ENCODE assay signal across 12 cellular contexts in the genomic region with DNA sequence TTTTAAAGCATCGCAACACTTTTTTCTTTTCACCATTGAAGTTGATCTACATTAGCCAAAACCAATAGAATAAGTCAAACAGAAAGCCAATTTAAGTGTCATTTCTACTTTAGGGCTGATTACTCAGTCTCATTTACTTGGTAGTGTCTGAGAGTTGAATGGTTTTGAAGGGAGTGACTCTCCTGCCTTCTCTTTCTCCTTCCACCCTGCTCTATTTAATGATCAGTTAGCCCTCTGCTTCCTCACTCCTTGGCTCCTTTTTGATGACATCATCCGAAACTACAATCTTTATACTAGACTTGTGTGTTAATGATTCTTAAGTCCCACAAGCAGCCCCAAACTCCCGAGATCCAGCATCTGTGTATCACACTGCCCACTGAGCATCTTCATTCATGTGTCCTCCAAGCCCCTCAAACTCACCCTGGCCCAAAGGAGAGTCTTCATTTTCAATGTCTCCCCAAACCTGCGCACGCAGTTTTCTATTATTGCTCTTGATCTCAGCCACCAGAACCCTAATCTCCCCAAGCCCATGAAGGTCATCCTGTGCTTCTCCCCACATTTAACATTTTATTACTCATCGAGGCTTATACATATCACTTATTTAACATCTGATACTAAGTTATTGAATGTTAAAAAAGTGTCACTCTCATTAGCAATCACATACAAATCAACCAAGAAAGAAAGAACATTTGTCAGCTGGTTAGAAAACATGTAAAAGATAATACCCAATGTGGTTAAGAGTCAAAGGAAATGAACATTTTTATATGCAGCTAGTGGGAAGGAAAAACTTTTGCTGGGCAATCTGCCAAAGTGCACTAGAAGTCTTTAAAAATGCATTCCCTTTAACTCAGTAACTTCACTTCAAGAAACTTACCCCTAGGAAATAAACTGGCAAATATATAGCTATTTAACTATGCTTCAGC. TPM values are rescaled to one million over a fixed set of nuclear protein-coding genes. Genes with fewer than 3 reads are reported as not detected.
DNase-seq lines count a peak whose midpoint lies in the region; ATAC-seq and TF ChIP-seq lines count a peak whose summit lies in the region.
"Had no signal": no experiment of that assay in that cellular context is flagged by ENCODE, and none has a peak within 500 bp of the region (broad histone marks: within the 10 kb centered on the region; RNA-seq: fewer than 3 reads in every experiment).

No MANE protein-coding gene starts in this region.

- H3K4me3 Mint-ChIP-seq in osteocyte (ENCODE audit: unreplicated experiment): no peak overlapping the region
- H3K4me3 Mint-ChIP-seq: natural killer cell had no signal

- H3K4me1 ChIP-seq in DND-41 (ENCODE audit: insufficient read depth, low read length): peaks cover 19% of the 10 kb centered on the region

- in situ Hi-C loops in KBM-7 (cut with MboI; ENCODE audit: low pct_unique_long_range_greater_than_20kb, low sequenced_read_pairs): no loop called here

- no peak overlapping the region for H3K9ac ChIP-seq in DND-41 (ENCODE audit: low read depth, low read length)

- no peak overlapping the region for H3K4me2 ChIP-seq in DND-41 (ENCODE audit: insufficient read depth, low read length)

- H3K4me1 Mint-ChIP-seq in osteocyte (ENCODE audit: unreplicated experiment): peaks cover 39% of the 10 kb centered on the region

- DNase-seq in DND-41: peak; percentile 57
- DNase-seq in KBM-7: peak; percentile 58
- DNase-seq in dermis blood vessel endothelial cell: peak; percentile 59
- DNase-seq in osteocyte (ENCODE audit: extremely low spot score, unreplicated experiment): no peak
- no peak for DNase-seq in AML-193 (lab: John Stamatoyannopoulos, UW)
- no peak for DNase-seq in OCI-M1 (lab: John Stamatoyannopoulos, UW)
- DNase-seq in hepatic stellate cell (ENCODE audit: low spot score): no peak
- DNase-seq in NCI-H748 treated with DMSO at 0.1 percent for 48 hours (lab: John Stamatoyannopoulos, UW): no peak
- DNase-seq: natural killer cell, SHP77 had no signal

- H3K4me3 ChIP-seq in DND-41 (ENCODE audit: low read depth in 1 of 2, low read length in 2 of 2): no peak overlapping the region
- H3K4me3 ChIP-seq: body of pancreas, heart left ventricle had no signal

- H3K27ac ChIP-seq in DND-41 (ENCODE audit: low read length): no peak overlapping the region
- H3K27ac ChIP-seq: body of pancreas, heart left ventricle had no signal

- H3K79me2 ChIP-seq in DND-41 (ENCODE audit: insufficient read depth, low read length): no peaks in the 10 kb centered on the region

- no peaks in the 10 kb centered on the region for H4K20me1 ChIP-seq in DND-41 (ENCODE audit: insufficient read depth, low read length)

- peak; percentile 78 for ATAC-seq in DND-41 (ENCODE audit: insufficient read depth, low read depth)
- ATAC-seq: body of pancreas, heart left ventricle, natural killer cell had no signal

- no peak overlapping the region for H2AFZ ChIP-seq in DND-41 (ENCODE audit: low read depth, low read length)

- H3K36me3 Mint-ChIP-seq in osteocyte (ENCODE audit: unreplicated experiment): peaks cover 2% of the 10 kb centered on the region
- H3K36me3 Mint-ChIP-seq: natural killer cell had no signal

- H3K9me3 ChIP-seq in DND-41 (ENCODE audit: insufficient read depth, low read length, severe bottlenecking): no peaks in the 10 kb centered on the region
- H3K9me3 ChIP-seq: body of pancreas, heart left ventricle had no signal

- H3K36me3 ChIP-seq in DND-41 (ENCODE audit: insufficient read depth, low read length): no peaks in the 10 kb centered on the region
- H3K36me3 ChIP-seq: heart left ventricle had no signal

- H3K27me3 ChIP-seq in DND-41 (ENCODE audit: insufficient read depth, low read length, poor library complexity): no peaks in the 10 kb centered on the region
- H3K27me3 ChIP-seq: body of pancreas, heart left ventricle had no signal

- peaks cover 3% of the 10 kb centered on the region for H3K27me3 Mint-ChIP-seq in osteocyte (ENCODE audit: unreplicated experiment)

- H3K9me3 Mint-ChIP-seq in osteocyte (ENCODE audit: unreplicated experiment): peaks cover 3% of the 10 kb centered on the region
- H3K9me3 Mint-ChIP-seq: natural killer cell had no signal

- TF ChIP-seq CTCF in DND-41 (IDR thresholded peaks at IDR 0.05; ENCODE audit: borderline replicate concordance, extremely low read depth, low read length, poor library complexity, severe bottlenecking) (no peak), osteocyte (IDR thresholded peaks at IDR 0.05) (no peak)

- peak overlapping the region; percentile 83 for H3K27ac Mint-ChIP-seq in osteocyte (ENCODE audit: unreplicated experiment)
- H3K27ac Mint-ChIP-seq: natural killer cell had no signal

RNA-seq across cellular contexts. Expression of gene ARGLU1, which starts 32.2 kb away (rescaled TPM):
- total RNA-seq in dermis blood vessel endothelial cell (51.0 and 71.6 TPM in 2 replicates), osteocyte (65.8 and 78.8 TPM in 2 replicates)

Comparison
In these comparisons a context has a peak if more than half of its experiments do, and no peak if none do; other contexts are left out.
1. DNase-seq: peak in DND-41 (single experiment), KBM-7 (single experiment) and dermis blood vessel endothelial cell (single experiment); none in osteocyte (single experiment), AML-193 (0 of 2), OCI-M1 (single experiment), hepatic stellate cell (single experiment) and NCI-H748 treated with DMSO at 0.1 percent for 48 hours (single experiment).